In genomic region chr2:42927334-42928160, GRCh38 we compare ENCODE assay signal across 1 cellular context.
A peak's percentile ranks its signal among the peaks of the same experiment; 100 is the strongest.
TF ChIP-seq lines count a peak whose summit lies in the region.

No MANE protein-coding gene starts in this region.

TF ChIP-seq in GM12878, 131 proteins besides CTCF, POLR2A, EP300 and RAD21 (continued from another document):
- TF ChIP-seq BCL3 (IDR thresholded peaks at IDR 0.05; ENCODE audit: borderline replicate concordance, insufficient read depth, low read depth, low read length, poor library complexity, severe bottlenecking), result no peak
- no peak for TF ChIP-seq ZNF217 (IDR thresholded peaks at IDR 0.05)
- 0 out of 2 replicates have a peak, but pooled peaks have one; percentile 14 for TF ChIP-seq IKZF1 (conservative IDR thresholded peaks at IDR 0.05)
- no peak for TF ChIP-seq ETV6 (conservative IDR thresholded peaks at IDR 0.05 in 1 of 2, IDR thresholded peaks at IDR 0.05 in 1 of 2; ENCODE audit: borderline replicate concordance in 1 of 2, low read depth in 1 of 2)
- TF ChIP-seq SKIL (IDR thresholded peaks at IDR 0.05; ENCODE audit: low read depth, poor library complexity, severe bottlenecking), result no peak
TF ChIP-seq in GM12878: peak in this region for 1.
